ENCODE assay signal across 9 cellular contexts in genomic region chr1:9145021-9145668, GRCh38. TPM values are rescaled to one million over a fixed set of nuclear protein-coding genes. Genes with fewer than 3 reads are reported as not detected.
DNase-seq lines count a peak whose midpoint lies in the region; ATAC-seq, FAIRE-seq and TF ChIP-seq lines count a peak whose summit lies in the region.
"Had no signal": no experiment of that assay in that cellular context is flagged by ENCODE, and none has a peak within 500 bp of the region (broad histone marks: within the 10 kb centered on the region; RNA-seq: fewer than 3 reads in every experiment).

No MANE protein-coding gene starts in this region.

- no peak overlapping the region for H3K27ac Mint-ChIP-seq in activated CD8-positive, alpha-beta memory T cell treated with anti-CD3 and anti-CD28 coated beads, Interleukin-2, amount 10 ng/mL, durations not matched to agents 7 days and 5 days

- CTCF ChIA-PET in activated CD8-positive, alpha-beta memory T cell treated with anti-CD3 and anti-CD28 coated beads, Interleukin-2, amount 10 ng/mL, durations not matched to agents 7 days and 5 days (lab: Charles Lee) = interaction anchor here (1.8 kb wide), 1 partner anchor 52 kb away, joined by 6 read pairs; no protein-coding TSS in a partner anchor

- no peaks in the 10 kb centered on the region for H3K27me3 Mint-ChIP-seq in activated CD8-positive, alpha-beta memory T cell treated with anti-CD3 and anti-CD28 coated beads, Interleukin-2, amount 10 ng/mL, durations not matched to agents 7 days and 5 days

- in situ Hi-C loops in KBM-7 (cut with MboI; ENCODE audit: low pct_unique_long_range_greater_than_20kb, low sequenced_read_pairs) = no loop called here

- DNase-seq in activated CD8-positive, alpha-beta memory T cell treated with anti-CD3 and anti-CD28 coated beads, Interleukin-2, amount 10 ng/mL, durations not matched to agents 7 days and 5 days = no peak
- DNase-seq in activated CD8-positive, alpha-beta memory T cell treated with anti-CD3 and anti-CD28 coated beads, Interleukin-2, amount 50 U/mL, for 4 hours = no peak
- DNase-seq in HTR-8/SVneo (ENCODE audit: insufficient read length, low spot score) (peak; percentile 25), bronchial epithelial cell (ENCODE audit: low read depth) (peak; percentile 55), KBM-7 (no peak)
- peak; percentile 60 for DNase-seq in stimulated activated CD8-positive, alpha-beta memory T cell treated with anti-CD3 and anti-CD28 coated beads, Interleukin-4, amount 100 ng/mL, for 48 hours
- DNase-seq: cerebellar nuclear complex had no signal

- H3K4me1 Mint-ChIP-seq in activated CD8-positive, alpha-beta memory T cell treated with anti-CD3 and anti-CD28 coated beads, Interleukin-2, amount 10 ng/mL, durations not matched to agents 7 days and 5 days = peaks cover 8% of the 10 kb centered on the region

- no peak for TF ChIP-seq CTCF in bronchial epithelial cell (IDR thresholded peaks at IDR 0.05; ENCODE audit: insufficient read depth, low read length, severe bottlenecking)

- H3K9me3 Mint-ChIP-seq in activated CD8-positive, alpha-beta memory T cell treated with anti-CD3 and anti-CD28 coated beads, Interleukin-2, amount 10 ng/mL, durations not matched to agents 7 days and 5 days (ENCODE audit: low read depth) = no peaks in the 10 kb centered on the region

- peaks cover 3% of the 10 kb centered on the region for H3K36me3 Mint-ChIP-seq in activated CD8-positive, alpha-beta memory T cell treated with anti-CD3 and anti-CD28 coated beads, Interleukin-2, amount 10 ng/mL, durations not matched to agents 7 days and 5 days

- ATAC-seq in activated CD8-positive, alpha-beta memory T cell treated with anti-CD3 and anti-CD28 coated beads, Interleukin-2, amount 10 ng/mL, durations not matched to agents 7 days and 5 days = peak; percentile 17
- ATAC-seq in GM19035 (IDR thresholded peaks at IDR 0.05; ENCODE audit: unreplicated experiment) = no peak
- no peak for ATAC-seq in activated CD4-positive, CD25-positive, alpha-beta regulatory T cell treated with anti-CD3 and anti-CD28 coated beads, Interleukin-2, amount 50 U/mL, for 24 hours

- H3K36me3 ChIP-seq in bronchial epithelial cell (ENCODE audit: control insufficient read depth, insufficient read depth, low read length) = peaks cover 3% of the 10 kb centered on the region

- H3K4me3 ChIP-seq in bronchial epithelial cell (ENCODE audit: low read depth, low read length) = no peak overlapping the region

- H3K27me3 ChIP-seq in bronchial epithelial cell (ENCODE audit: control insufficient read depth, insufficient read depth, low read length) = no peaks in the 10 kb centered on the region

- no peak for FAIRE-seq in HTR-8/SVneo (lab: Jason Lieb, UNC)
- no peak for FAIRE-seq in bronchial epithelial cell (lab: Jason Lieb, UNC)

- no peak overlapping the region for H3K4me3 Mint-ChIP-seq in activated CD8-positive, alpha-beta memory T cell treated with anti-CD3 and anti-CD28 coated beads, Interleukin-2, amount 10 ng/mL, durations not matched to agents 7 days and 5 days

RNA-seq across cellular contexts. Expression of gene GPR157, which starts 16.2 kb away (rescaled TPM):
- total RNA-seq in activated CD8-positive, alpha-beta memory T cell treated with anti-CD3 and anti-CD28 coated beads, Interleukin-2, amount 10 ng/mL, durations not matched to agents 7 days and 5 days = 1 to 10 TPM; 3.6 to 4.5 TPM
- total RNA-seq in bronchial epithelial cell = 44.0 and 69.6 TPM in 2 replicates

Comparison
In these comparisons a context has a peak if more than half of its experiments do, and no peak if none do; other contexts are left out.
1. DNase-seq: peak in HTR-8/SVneo (single experiment), bronchial epithelial cell (single experiment) and stimulated activated CD8-positive, alpha-beta memory T cell treated with anti-CD3 and anti-CD28 coated beads, Interleukin-4, amount 100 ng/mL, for 48 hours (single experiment); none in activated CD8-positive, alpha-beta memory T cell treated with anti-CD3 and anti-CD28 coated beads, Interleukin-2, amount 10 ng/mL, durations not matched to agents 7 days and 5 days (single experiment), activated CD8-positive, alpha-beta memory T cell treated with anti-CD3 and anti-CD28 coated beads, Interleukin-2, amount 50 U/mL, for 4 hours (single experiment) and KBM-7 (single experiment).